ENCODE assay signal across 8 cellular contexts in the genomic region with DNA sequence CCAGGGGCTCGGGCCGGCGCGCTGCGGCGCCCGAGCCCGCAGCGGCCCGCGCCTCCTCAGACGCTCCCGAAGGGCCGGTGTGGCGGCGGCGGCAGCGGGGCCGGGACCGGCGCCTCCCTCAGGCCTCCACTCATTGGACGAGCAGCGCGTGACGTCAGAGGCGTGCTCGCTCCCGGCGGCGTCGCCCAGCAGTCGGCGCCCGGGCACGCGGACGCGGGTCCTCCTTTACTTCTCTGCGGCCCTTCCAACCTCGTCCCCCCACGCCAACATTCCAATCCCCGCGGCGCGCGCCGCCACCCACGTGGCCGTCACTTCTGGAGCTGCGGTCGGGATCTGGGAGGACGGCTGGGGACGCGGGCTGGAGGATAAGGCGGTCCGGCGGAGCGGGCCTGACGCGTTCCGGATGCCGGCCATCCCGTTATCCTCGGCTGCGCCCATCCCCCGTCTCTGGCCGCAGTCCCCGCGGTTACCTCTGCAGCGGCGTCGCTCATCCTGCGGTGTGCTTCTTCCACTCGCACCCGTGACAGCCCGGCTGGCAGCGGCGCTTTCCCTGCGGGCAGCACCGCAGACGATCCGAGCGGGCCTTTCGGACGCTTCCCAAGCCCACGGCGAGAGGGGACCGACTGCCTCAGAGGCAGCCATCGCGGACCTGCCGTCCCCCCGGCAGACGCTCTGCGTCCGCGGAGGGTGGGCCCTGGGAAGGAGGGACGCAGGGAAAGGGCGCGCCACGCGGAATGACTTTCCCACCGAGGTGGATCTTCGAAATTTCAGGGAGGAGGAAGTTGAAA. TPM values are rescaled to one million over a fixed set of nuclear protein-coding genes. Genes with fewer than 3 reads are reported as not detected.
DNase-seq lines count a peak whose midpoint lies in the region; ATAC-seq and TF ChIP-seq lines count a peak whose summit lies in the region.

A gene with protein sequence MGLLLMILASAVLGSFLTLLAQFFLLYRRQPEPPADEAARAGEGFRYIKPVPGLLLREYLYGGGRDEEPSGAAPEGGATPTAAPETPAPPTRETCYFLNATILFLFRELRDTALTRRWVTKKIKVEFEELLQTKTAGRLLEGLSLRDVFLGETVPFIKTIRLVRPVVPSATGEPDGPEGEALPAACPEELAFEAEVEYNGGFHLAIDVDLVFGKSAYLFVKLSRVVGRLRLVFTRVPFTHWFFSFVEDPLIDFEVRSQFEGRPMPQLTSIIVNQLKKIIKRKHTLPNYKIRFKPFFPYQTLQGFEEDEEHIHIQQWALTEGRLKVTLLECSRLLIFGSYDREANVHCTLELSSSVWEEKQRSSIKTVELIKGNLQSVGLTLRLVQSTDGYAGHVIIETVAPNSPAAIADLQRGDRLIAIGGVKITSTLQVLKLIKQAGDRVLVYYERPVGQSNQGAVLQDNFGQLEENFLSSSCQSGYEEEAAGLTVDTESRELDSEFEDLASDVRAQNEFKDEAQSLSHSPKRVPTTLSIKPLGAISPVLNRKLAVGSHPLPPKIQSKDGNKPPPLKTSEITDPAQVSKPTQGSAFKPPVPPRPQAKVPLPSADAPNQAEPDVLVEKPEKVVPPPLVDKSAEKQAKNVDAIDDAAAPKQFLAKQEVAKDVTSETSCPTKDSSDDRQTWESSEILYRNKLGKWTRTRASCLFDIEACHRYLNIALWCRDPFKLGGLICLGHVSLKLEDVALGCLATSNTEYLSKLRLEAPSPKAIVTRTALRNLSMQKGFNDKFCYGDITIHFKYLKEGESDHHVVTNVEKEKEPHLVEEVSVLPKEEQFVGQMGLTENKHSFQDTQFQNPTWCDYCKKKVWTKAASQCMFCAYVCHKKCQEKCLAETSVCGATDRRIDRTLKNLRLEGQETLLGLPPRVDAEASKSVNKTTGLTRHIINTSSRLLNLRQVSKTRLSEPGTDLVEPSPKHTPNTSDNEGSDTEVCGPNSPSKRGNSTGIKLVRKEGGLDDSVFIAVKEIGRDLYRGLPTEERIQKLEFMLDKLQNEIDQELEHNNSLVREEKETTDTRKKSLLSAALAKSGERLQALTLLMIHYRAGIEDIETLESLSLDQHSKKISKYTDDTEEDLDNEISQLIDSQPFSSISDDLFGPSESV (minus strand): TSS at position 81 of the 788 bp plus-strand sequence. CDS start 213 bp downstream, outside the sequence.

- H3K4me2 ChIP-seq in OCI-LY1 (ENCODE audit: low read length) = peak within 1 kb of the TSS; percentile 98

- H3K9me2 ChIP-seq in OCI-LY1 (ENCODE audit: low read depth, low read length) = no peaks in the 10 kb centered on the region

- no peaks in the 10 kb centered on the region for H3F3A ChIP-seq in OCI-LY1 (ENCODE audit: insufficient read depth, low read length)

- peaks cover 2% of the 10 kb centered on the region; the same call in 1 of the 2 replicates for H3K36me3 ChIP-seq in Caco-2 (ENCODE audit: control insufficient read depth, insufficient read depth, low read length)
- no peaks in the 10 kb centered on the region for H3K36me3 ChIP-seq in OCI-LY1 (ENCODE audit: insufficient read depth, low read length)
- H3K36me3 ChIP-seq in mesodermal cell (ENCODE audit: control insufficient read depth, insufficient read depth, low read length) = peaks cover 8% of the 10 kb centered on the region

- BruUV-seq in Caco-2 (replicated peaks; lab: Mats Ljungman, UMichigan) = TSS peak; percentile 59

- no peaks in the 10 kb centered on the region for H3K9me3 ChIP-seq in Caco-2
- no peaks in the 10 kb centered on the region for H3K9me3 ChIP-seq in OCI-LY1 (ENCODE audit: low read length)
- no peaks in the 10 kb centered on the region for H3K9me3 ChIP-seq in mesodermal cell (ENCODE audit: control insufficient read depth, low read length)

- peaks cover 11% of the 10 kb centered on the region for H3K4me1 Mint-ChIP-seq in Caco-2 (ENCODE audit: low read depth, unreplicated experiment)

- peak; percentile 89 for ATAC-seq in GM21381 (IDR thresholded peaks at IDR 0.05; ENCODE audit: unreplicated experiment)

- peak within 1 kb of the TSS; percentile 94 for H3K4me3 Mint-ChIP-seq in Caco-2 (ENCODE audit: unreplicated experiment)

- H3K27me3 ChIP-seq in Caco-2 (replicated peaks; ENCODE audit: control insufficient read depth, insufficient read depth, low read length) = no peaks in the 10 kb centered on the region
- H3K27me3 ChIP-seq in OCI-LY1 (ENCODE audit: insufficient read depth, low read length) = no peaks in the 10 kb centered on the region

- peaks cover 32% of the 10 kb centered on the region for H3K79me2 ChIP-seq in OCI-LY1 (ENCODE audit: insufficient read depth, low read length)

- H3K27ac Mint-ChIP-seq in Caco-2 (ENCODE audit: unreplicated experiment) = peak within 1 kb of the TSS; percentile 90

- CTCF ChIA-PET in Caco-2 (lab: Charles Lee) = no interaction called here

- H4K20me1 ChIP-seq in OCI-LY1 (ENCODE audit: insufficient read depth, low read length) = no peaks in the 10 kb centered on the region

- TF ChIP-seq CTCF in Caco-2 (IDR thresholded peaks at IDR 0.05; ENCODE audit: insufficient read depth in 1 of 2, low read depth in 1 of 2, low read length in 1 of 2, severe bottlenecking in 1 of 2, unreplicated experiment in 1 of 2) (no peak), OCI-LY1 (IDR thresholded peaks at IDR 0.05; ENCODE audit: low read length) (no peak)

- POLR2A ChIA-PET in Caco-2 (lab: Charles Lee) = no interaction called here

- DNase-seq in Caco-2 (peak; percentile 90 to 95), HUDEP-2 (lab: John Stamatoyannopoulos, UW; ENCODE audit: unreplicated experiment in 76 of 76) (peak in 74 of 76 experiments; percentile 14 to 93 (median 81))
- peak; percentile 96 for DNase-seq in activated CD8-positive, alpha-beta memory T cell treated with anti-CD3 and anti-CD28 coated beads, Interleukin-2, amount 50 U/mL, for 4 hours
- DNase-seq in stimulated activated CD8-positive, alpha-beta memory T cell treated with anti-CD3 and anti-CD28 coated beads, Interleukin-15, amount 100 ng/mL, for 4 hours (ENCODE audit: low read depth in 2 of 2) = peak; percentile 81 to 84

- H3K27ac ChIP-seq in OCI-LY1 (ENCODE audit: low read depth, low read length, poor library complexity, severe bottlenecking) (no peak within 1 kb of the TSS), mesodermal cell (ENCODE audit: low read depth, low read length, severe bottlenecking) (peak within 1 kb of the TSS; percentile 55)

- H3K4me3 ChIP-seq in Caco-2 (ENCODE audit: low read depth, low read length) (peak within 1 kb of the TSS; percentile 86), OCI-LY1 (ENCODE audit: low read depth, low read length, poor library complexity, severe bottlenecking) (peak within 1 kb of the TSS; percentile 85), mesodermal cell (ENCODE audit: extremely low read depth, insufficient read depth, low read length, poor library complexity, severe bottlenecking) (peak within 1 kb of the TSS; percentile 79)

- peak within 1 kb of the TSS; percentile 40; the same call in 1 of the 2 replicates for H2AFZ ChIP-seq in OCI-LY1 (ENCODE audit: low read length)

- H3K9me3 Mint-ChIP-seq in Caco-2 (ENCODE audit: unreplicated experiment) = no peaks in the 10 kb centered on the region

- in situ Hi-C loops in endometrial microvascular endothelial cells (cut with HindIII; ENCODE audit: inconsistent ontology term, low pct_unique_long_range_greater_than_20kb, low sequenced_read_pairs) = no loop called here

- H3K27me3 Mint-ChIP-seq in Caco-2 (ENCODE audit: insufficient read depth, unreplicated experiment) = peaks cover 3% of the 10 kb centered on the region

- intact Hi-C loops in Caco-2 (cut with micrococcal nuclease; ENCODE audit: unreplicated experiment) = loop anchor here (1.0 kb wide), 1 partner anchor 14 kb away; no protein-coding TSS in a partner anchor

- 0% methylated on average over 83 to 93 of the region's 103 CpGs for WGBS in mesodermal cell (ENCODE audit: insufficient coverage in 2 of 2), 2 experiments

- H3K4me1 ChIP-seq in Caco-2 (peaks cover 14% of the 10 kb centered on the region), OCI-LY1 (ENCODE audit: insufficient read depth, low read length, severe bottlenecking) (peaks cover 40% of the 10 kb centered on the region), mesodermal cell (ENCODE audit: control insufficient read depth, insufficient read depth, low read length, poor library complexity, severe bottlenecking) (peaks cover 9% of the 10 kb centered on the region)

- H3K9ac ChIP-seq in OCI-LY1 (ENCODE audit: low read length) = peak within 1 kb of the TSS; percentile 82

- peaks cover 27% of the 10 kb centered on the region for H3K36me3 Mint-ChIP-seq in Caco-2 (ENCODE audit: insufficient read depth, unreplicated experiment)

RNA-seq across cellular contexts. Expression of the gene that starts here (rescaled TPM):
- total RNA-seq in Caco-2 (2022) (49.4 and 54.3 TPM in 2 replicates), endometrial microvascular endothelial cells (ENCODE audit: inconsistent ontology term) (23.5 TPM)
- polyA plus RNA-seq in mesodermal cell (2013, experiment 1 of 2) = 15.3 TPM
- 15.9 TPM for polyA plus RNA-seq in mesodermal cell (2013, experiment 2 of 2)
